Comparison of ENCODE assay signal across 21 cellular contexts in genomic region chr12:88509347-88509746, GRCh38.
"Had no signal": no experiment of that assay in that cellular context is flagged by ENCODE, and none has a peak within 500 bp of the region (broad histone marks: within the 10 kb centered on the region; RNA-seq: fewer than 3 reads in every experiment).

No MANE protein-coding gene starts in this region.

- H3K9me3 ChIP-seq: body of pancreas, gastrocnemius medialis, left lung, prostate gland, right atrium auricular region, tibial nerve had no signal

- H3K4me3 ChIP-seq: body of pancreas, dorsolateral prefrontal cortex, gastrocnemius medialis, left lung, neural progenitor cell, prostate gland, right atrium auricular region, tibial nerve had no signal

- H3K27me3 Mint-ChIP-seq: activated CD4-positive, alpha-beta memory T cell treated with anti-CD3 and anti-CD28 coated beads, Interleukin-2, amount 10 ng/mL, durations not matched to agents 7 days and 5 days; activated CD8-positive, alpha-beta memory T cell treated with anti-CD3 and anti-CD28 coated beads, Interleukin-2, amount 10 ng/mL, durations not matched to agents 7 days and 5 days; activated naive CD8-positive, alpha-beta T cell treated with anti-CD3 and anti-CD28 coated beads, Interleukin-2, amount 10 ng/mL, durations not matched to agents 7 days and 5 days; memory B cell; naive thymus-derived CD4-positive, alpha-beta T cell; stimulated activated naive CD8-positive, alpha-beta T cell treated with anti-CD3 and anti-CD28 coated beads, Interleukin-15, Interleukin-2, amounts not matched to agents 100 ng/mL and 50 ng/mL, for 24 hours had no signal

- H3K9me3 Mint-ChIP-seq: activated CD4-positive, alpha-beta memory T cell treated with anti-CD3 and anti-CD28 coated beads, Interleukin-2, amount 10 ng/mL, durations not matched to agents 7 days and 5 days; activated naive CD8-positive, alpha-beta T cell treated with anti-CD3 and anti-CD28 coated beads, Interleukin-2, amount 10 ng/mL, durations not matched to agents 7 days and 5 days; activated T-helper 2 cell treated with anti-CD3 and anti-CD28 coated beads, Interferon-gamma antibody, Interleukin-2, Interleukin-4, amounts not matched to agents 10 μg/mL and 5 μg/mL and 100 μg/mL, durations not matched to agents 14 hours and 24 hours and 36 hours; memory B cell; neural progenitor cell; stimulated activated naive CD8-positive, alpha-beta T cell treated with anti-CD3 and anti-CD28 coated beads, Interleukin-15, Interleukin-2, amounts not matched to agents 100 ng/mL and 50 ng/mL, for 24 hours had no signal

- H3K4me3 Mint-ChIP-seq: activated CD4-positive, alpha-beta memory T cell treated with anti-CD3 and anti-CD28 coated beads, Interleukin-2, amount 10 ng/mL, durations not matched to agents 7 days and 5 days; activated CD8-positive, alpha-beta memory T cell treated with anti-CD3 and anti-CD28 coated beads, Interleukin-2, amount 10 ng/mL, durations not matched to agents 7 days and 5 days; activated naive CD8-positive, alpha-beta T cell treated with anti-CD3 and anti-CD28 coated beads, Interleukin-2, amount 10 ng/mL, durations not matched to agents 7 days and 5 days; memory B cell; naive thymus-derived CD4-positive, alpha-beta T cell; neural progenitor cell; stimulated activated naive CD8-positive, alpha-beta T cell treated with anti-CD3 and anti-CD28 coated beads, Interleukin-15, Interleukin-2, amounts not matched to agents 100 ng/mL and 50 ng/mL, for 24 hours had no signal

- H3K27ac ChIP-seq: body of pancreas, dorsolateral prefrontal cortex, epithelial cell of prostate, gastrocnemius medialis, left lung, neural progenitor cell, prostate gland, right atrium auricular region, tibial nerve had no signal

- H3K27me3 ChIP-seq: body of pancreas, dorsolateral prefrontal cortex, gastrocnemius medialis, left lung, neural progenitor cell, right atrium auricular region, tibial nerve had no signal

- ATAC-seq: activated CD8-positive, alpha-beta memory T cell treated with anti-CD3 and anti-CD28 coated beads, Interleukin-2, amount 10 ng/mL, durations not matched to agents 7 days and 5 days; body of pancreas; gastrocnemius medialis; left lung; naive thymus-derived CD4-positive, alpha-beta T cell had no signal

- H3K27ac Mint-ChIP-seq: activated CD4-positive, alpha-beta memory T cell treated with anti-CD3 and anti-CD28 coated beads, Interleukin-2, amount 10 ng/mL, durations not matched to agents 7 days and 5 days; activated CD8-positive, alpha-beta memory T cell treated with anti-CD3 and anti-CD28 coated beads, Interleukin-2, amount 10 ng/mL, durations not matched to agents 7 days and 5 days; activated naive CD8-positive, alpha-beta T cell treated with anti-CD3 and anti-CD28 coated beads, Interleukin-2, amount 10 ng/mL, durations not matched to agents 7 days and 5 days; activated T-helper 2 cell treated with anti-CD3 and anti-CD28 coated beads, Interferon-gamma antibody, Interleukin-2, Interleukin-4, amounts not matched to agents 10 μg/mL and 5 μg/mL and 100 μg/mL, durations not matched to agents 14 hours and 24 hours and 36 hours; memory B cell; naive thymus-derived CD4-positive, alpha-beta T cell; neural progenitor cell; stimulated activated naive CD8-positive, alpha-beta T cell treated with anti-CD3 and anti-CD28 coated beads, Interleukin-15, Interleukin-2, amounts not matched to agents 100 ng/mL and 50 ng/mL, for 24 hours had no signal

- H3K4me1 ChIP-seq: body of pancreas, left lung, neural progenitor cell, prostate gland, right atrium auricular region had no signal

- H3K36me3 ChIP-seq: neural progenitor cell, prostate gland had no signal

- DNase-seq: activated CD4-positive, alpha-beta memory T cell treated with anti-CD3 and anti-CD28 coated beads, Interleukin-2, amount 10 ng/mL, durations not matched to agents 7 days and 5 days; activated CD4-positive, alpha-beta T cell treated with anti-CD3 and anti-CD28 coated beads for 4 hours; activated CD8-positive, alpha-beta memory T cell treated with anti-CD3 and anti-CD28 coated beads, Interleukin-2, amount 10 ng/mL, durations not matched to agents 7 days and 5 days; activated naive CD4-positive, alpha-beta T cell treated with Interleukin-2 at 50 U/mL for 16 hours; activated naive CD8-positive, alpha-beta T cell treated with anti-CD3 and anti-CD28 coated beads, Interleukin-2, amount 10 ng/mL, durations not matched to agents 7 days and 5 days; activated T-cell treated with anti-CD3 and anti-CD28 coated beads, Interleukin-2, amount 50 U/mL, for 1 hour; body of pancreas; dorsolateral prefrontal cortex; gastrocnemius medialis; head of caudate nucleus; left lung; naive thymus-derived CD4-positive, alpha-beta T cell; stimulated activated CD4-positive, alpha-beta T cell treated with anti-CD3 and anti-CD28 coated beads, Interleukin-2, amount 100 ng/mL, for 24 hours had no signal

- H3K36me3 Mint-ChIP-seq: activated CD8-positive, alpha-beta memory T cell treated with anti-CD3 and anti-CD28 coated beads, Interleukin-2, amount 10 ng/mL, durations not matched to agents 7 days and 5 days; activated naive CD8-positive, alpha-beta T cell treated with anti-CD3 and anti-CD28 coated beads, Interleukin-2, amount 10 ng/mL, durations not matched to agents 7 days and 5 days; memory B cell; naive thymus-derived CD4-positive, alpha-beta T cell had no signal

- H3K4me1 Mint-ChIP-seq: activated CD4-positive, alpha-beta memory T cell treated with anti-CD3 and anti-CD28 coated beads, Interleukin-2, amount 10 ng/mL, durations not matched to agents 7 days and 5 days; activated CD8-positive, alpha-beta memory T cell treated with anti-CD3 and anti-CD28 coated beads, Interleukin-2, amount 10 ng/mL, durations not matched to agents 7 days and 5 days; activated naive CD8-positive, alpha-beta T cell treated with anti-CD3 and anti-CD28 coated beads, Interleukin-2, amount 10 ng/mL, durations not matched to agents 7 days and 5 days; memory B cell; naive thymus-derived CD4-positive, alpha-beta T cell; neural progenitor cell had no signal
